ENCODE assay signal across 8 cellular contexts in the genomic region with DNA sequence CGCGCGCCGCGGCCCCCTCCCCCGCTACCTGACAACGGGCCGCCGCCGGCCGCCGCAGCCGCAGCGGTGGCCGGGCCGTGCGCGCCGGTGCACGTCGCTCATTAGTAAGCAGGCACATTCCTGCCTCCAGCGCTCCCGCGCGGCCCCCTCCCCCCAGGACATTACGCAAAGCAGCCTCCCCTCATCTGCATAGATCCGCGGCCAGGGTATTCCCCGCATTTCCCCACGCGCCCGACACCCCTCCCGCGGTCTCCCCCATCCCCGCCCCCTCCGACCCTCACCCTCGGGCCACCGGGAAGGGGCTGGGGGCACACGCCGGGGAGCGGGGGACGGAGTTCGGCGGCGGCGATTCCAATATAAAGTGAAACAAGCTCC. TPM values are rescaled to one million over a fixed set of nuclear protein-coding genes. Genes with fewer than 3 reads are reported as not detected.
A peak's percentile ranks its signal among the peaks of the same experiment; 100 is the strongest.
DNase-seq lines count a peak whose midpoint lies in the region; ATAC-seq and TF ChIP-seq lines count a peak whose summit lies in the region.

HIVEP2 (minus strand) TSS at position 106 of the 375 bp plus-strand sequence. CDS start 170,438 bp downstream, outside the sequence.

- H3K9me3 ChIP-seq in SK-N-MC (ENCODE audit: low read depth, low read length) (no peaks in the 10 kb centered on the region), thoracic aorta (no peaks in the 10 kb centered on the region)

- H3K36me3 Mint-ChIP-seq in activated naive CD4-positive, alpha-beta T cell treated with anti-CD3 and anti-CD28 coated beads for 36 hours (ENCODE audit: low read depth), result peaks cover 7% of the 10 kb centered on the region

- peak within 1 kb of the TSS; percentile 99 for H3K4me3 Mint-ChIP-seq in activated naive CD4-positive, alpha-beta T cell treated with anti-CD3 and anti-CD28 coated beads for 36 hours

- H3K4me1 Mint-ChIP-seq in activated naive CD4-positive, alpha-beta T cell treated with anti-CD3 and anti-CD28 coated beads for 36 hours (ENCODE audit: low read depth), result peaks cover 41% of the 10 kb centered on the region

- no peaks in the 10 kb centered on the region for H3K27me3 Mint-ChIP-seq in activated naive CD4-positive, alpha-beta T cell treated with anti-CD3 and anti-CD28 coated beads for 36 hours (ENCODE audit: low read depth)

- peak within 1 kb of the TSS; percentile 74 for H3K9ac ChIP-seq in SK-N-MC (ENCODE audit: insufficient read length)

- DNase-seq in AG10803 (ENCODE audit: low read depth), result peak; percentile 84
- no peak for DNase-seq in SK-N-MC (ENCODE audit: low read depth, low spot score)
- DNase-seq in activated naive CD4-positive, alpha-beta T cell treated with anti-CD3 and anti-CD28 coated beads for 36 hours, result peak; percentile 96
- DNase-seq in globus pallidus (ENCODE audit: low spot score), result peak; percentile 81
- DNase-seq in omental fat pad (ENCODE audit: low spot score), result peak; percentile 86
- DNase-seq in thoracic aorta (ENCODE audit: low spot score), result peak; percentile 56

- H3K27me3 ChIP-seq in thoracic aorta (replicated peaks; ENCODE audit: insufficient read depth), result no peaks in the 10 kb centered on the region

- CTCF ChIA-PET in activated naive CD4-positive, alpha-beta T cell treated with anti-CD3 and anti-CD28 coated beads for 36 hours (lab: Charles Lee), result no interaction called here

- no peaks in the 10 kb centered on the region for H3K36me3 ChIP-seq in SK-N-MC (ENCODE audit: insufficient read depth, low read length)
- H3K36me3 ChIP-seq in thoracic aorta, result no peaks in the 10 kb centered on the region

- 0 out of 2 replicates have a peak, but pooled peaks have one; percentile 10 for TF ChIP-seq CTCF in AG10803 (conservative IDR thresholded peaks at IDR 0.05; ENCODE audit: low read length)
- no peak for TF ChIP-seq CTCF in omental fat pad (IDR thresholded peaks at IDR 0.05)
- TF ChIP-seq CTCF in thoracic aorta (IDR thresholded peaks at IDR 0.05), result no peak

- H3K9me3 Mint-ChIP-seq in activated naive CD4-positive, alpha-beta T cell treated with anti-CD3 and anti-CD28 coated beads for 36 hours, result no peaks in the 10 kb centered on the region

- H3K4me1 ChIP-seq in thoracic aorta (ENCODE audit: control insufficient read depth in 1 of 2, low read depth in 2 of 2), result peaks cover 12 to 32% of the 10 kb centered on the region in 2 donors

- H3K4me3 ChIP-seq in AG10803 (ENCODE audit: low read length), result peak within 1 kb of the TSS; percentile 71
- H3K4me3 ChIP-seq in SK-N-MC, result peak within 1 kb of the TSS; percentile 93
- H3K4me3 ChIP-seq in thoracic aorta, result peak within 1 kb of the TSS; percentile 95

- intact Hi-C loops in activated naive CD4-positive, alpha-beta T cell treated with anti-CD3 and anti-CD28 coated beads for 36 hours (cut with micrococcal nuclease), result loop anchor here (1.0 to 10.0 kb wide), 7 partner anchors 123 to 1460 kb away; partner anchors contain the start of genes NMBR, STX11 and VTA1

- H3K27ac ChIP-seq in SK-N-MC, result no peak within 1 kb of the TSS
- peak within 1 kb of the TSS; percentile 97 to 99 for H3K27ac ChIP-seq in thoracic aorta

- ATAC-seq in GM19324 (IDR thresholded peaks at IDR 0.05; ENCODE audit: low FRiP score, unreplicated experiment) (peak; percentile 26), HG03571 (IDR thresholded peaks at IDR 0.05; ENCODE audit: unreplicated experiment) (peak; percentile 20), omental fat pad (ENCODE audit: low FRiP score) (peak; percentile 71), thoracic aorta (ENCODE audit: insufficient number of reproducible peaks, low FRiP score, low read depth) (peak; percentile 51)

- H3K27ac Mint-ChIP-seq in activated naive CD4-positive, alpha-beta T cell treated with anti-CD3 and anti-CD28 coated beads for 36 hours, result peak within 1 kb of the TSS; percentile 99

RNA-seq across cellular contexts. Expression of gene HIVEP2, which starts in this region (rescaled TPM):
- total RNA-seq in activated naive CD4-positive, alpha-beta T cell treated with anti-CD3 and anti-CD28 coated beads for 36 hours, result 10 to 100 TPM; 22.0 to 24.1 TPM
- 10 to 100 TPM; 14.9 to 47.3 (median 26.9) TPM for total RNA-seq in omental fat pad
- 10 to 100 TPM; 32.9 to 51.7 TPM for total RNA-seq in thoracic aorta

Comparison
In these comparisons a context has a peak if more than half of its experiments do, and no peak if none do; other contexts are left out.
1. ATAC-seq: peak in every context shown above with its lines; median percentile 71 in omental fat pad; 51 in thoracic aorta; 26 in GM19324; 20 in HG03571.